8 cellular contexts compared by ENCODE assay signal in genomic region chr11:70202898-70203748, GRCh38. TPM values are rescaled to one million over a fixed set of nuclear protein-coding genes. Genes with fewer than 3 reads are reported as not detected.
A peak's percentile ranks its signal among the peaks of the same experiment; 100 is the strongest.
DNase-seq lines count a peak whose midpoint lies in the region; ATAC-seq and TF ChIP-seq lines count a peak whose summit lies in the region.

A gene with protein sequence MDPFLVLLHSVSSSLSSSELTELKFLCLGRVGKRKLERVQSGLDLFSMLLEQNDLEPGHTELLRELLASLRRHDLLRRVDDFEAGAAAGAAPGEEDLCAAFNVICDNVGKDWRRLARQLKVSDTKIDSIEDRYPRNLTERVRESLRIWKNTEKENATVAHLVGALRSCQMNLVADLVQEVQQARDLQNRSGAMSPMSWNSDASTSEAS (plus strand): TSS chr11:70203296. CDS start chr11:70203460, 164 bp downstream.

- peak within 1 kb of the TSS; percentile 81 to 95 for H3K27ac ChIP-seq in coronary artery

- H3K36me3 Mint-ChIP-seq in activated CD4-positive, alpha-beta T cell treated with anti-CD3 and anti-CD28 coated beads, Interleukin-2, amount 10 ng/mL, durations not matched to agents 24 days and 14 days (ENCODE audit: low read depth), result peaks cover 39% of the 10 kb centered on the region

- peaks cover 27% of the 10 kb centered on the region for H3K4me1 Mint-ChIP-seq in activated CD4-positive, alpha-beta T cell treated with anti-CD3 and anti-CD28 coated beads, Interleukin-2, amount 10 ng/mL, durations not matched to agents 24 days and 14 days

- TF ChIP-seq CTCF in AG10803 (conservative IDR thresholded peaks at IDR 0.05; ENCODE audit: low read length) (no peak), coronary artery (IDR thresholded peaks at IDR 0.05) (no peak)

- DNase-seq in AG10803 (ENCODE audit: low read depth), result peak; percentile 87
- peak; percentile 31 for DNase-seq in NCI-H524 treated with DMSO at 0.1 percent for 48 hours (lab: John Stamatoyannopoulos, UW)
- DNase-seq in activated CD4-positive, alpha-beta T cell treated with anti-CD3 and anti-CD28 coated beads, Interleukin-2, amount 10 ng/mL, durations not matched to agents 24 days and 14 days, result peak; percentile 97
- peak; percentile 92 for DNase-seq in coronary artery (ENCODE audit: low spot score)
- peak; percentile 93 for DNase-seq in left lobe of liver (ENCODE audit: low spot score)
- peak; percentile 88 to 89 for DNase-seq in stimulated activated CD4-positive, alpha-beta T cell treated with anti-CD3 and anti-CD28 coated beads, Interleukin-2, amount 100 ng/mL, for 24 hours

- peak within 1 kb of the TSS; percentile 98 for H3K4me3 ChIP-seq in AG10803 (ENCODE audit: low read length)
- peak within 1 kb of the TSS; percentile 89 for H3K4me3 ChIP-seq in coronary artery

- ATAC-seq in GM19025 (IDR thresholded peaks at IDR 0.05; ENCODE audit: low read depth, unreplicated experiment), result peak; percentile 65
- ATAC-seq in HG03354 (IDR thresholded peaks at IDR 0.05; ENCODE audit: poor library complexity, severe bottlenecking, unreplicated experiment), result peak; percentile 72
- peak; percentile 85 for ATAC-seq in left lobe of liver

- no peaks in the 10 kb centered on the region for H3K9me3 Mint-ChIP-seq in activated CD4-positive, alpha-beta T cell treated with anti-CD3 and anti-CD28 coated beads, Interleukin-2, amount 10 ng/mL, durations not matched to agents 24 days and 14 days

- intact Hi-C loops in activated CD4-positive, alpha-beta T cell treated with anti-CD3 and anti-CD28 coated beads, Interleukin-2, amount 10 ng/mL, durations not matched to agents 24 days and 14 days (cut with micrococcal nuclease), result loop anchor here (1.0 to 10.0 kb wide), 5 partner anchors 67 to 1361 kb away; partner anchors contain the start of genes CPT1A, CTTN, NADSYN1 and PPFIA1

- peak within 1 kb of the TSS; percentile 93 for H3K4me3 Mint-ChIP-seq in activated CD4-positive, alpha-beta T cell treated with anti-CD3 and anti-CD28 coated beads, Interleukin-2, amount 10 ng/mL, durations not matched to agents 24 days and 14 days

- peaks cover 2% of the 10 kb centered on the region for H3K27me3 Mint-ChIP-seq in activated CD4-positive, alpha-beta T cell treated with anti-CD3 and anti-CD28 coated beads, Interleukin-2, amount 10 ng/mL, durations not matched to agents 24 days and 14 days

- peak within 1 kb of the TSS; percentile 96 for H3K27ac Mint-ChIP-seq in activated CD4-positive, alpha-beta T cell treated with anti-CD3 and anti-CD28 coated beads, Interleukin-2, amount 10 ng/mL, durations not matched to agents 24 days and 14 days

RNA-seq across cellular contexts. Expression of the gene that starts here (rescaled TPM):
- total RNA-seq in activated CD4-positive, alpha-beta T cell treated with anti-CD3 and anti-CD28 coated beads, Interleukin-2, amount 10 ng/mL, durations not matched to agents 24 days and 14 days, result 42.9 and 44.4 TPM in 2 replicates
- total RNA-seq in left lobe of liver, result 9.0 TPM

Comparison
In these comparisons a context has a peak if more than half of its experiments do, and no peak if none do; other contexts are left out.
1. Peak in every context shown above with its lines: DNase-seq, ATAC-seq, H3K4me3 ChIP-seq and H3K27ac ChIP-seq.
2. DNase-seq: peak in every context shown above with its lines; median percentile 97 in activated CD4-positive, alpha-beta T cell treated with anti-CD3 and anti-CD28 coated beads, Interleukin-2, amount 10 ng/mL, durations not matched to agents 24 days and 14 days; 93 in left lobe of liver; 92 in coronary artery; 88 in stimulated activated CD4-positive, alpha-beta T cell treated with anti-CD3 and anti-CD28 coated beads, Interleukin-2, amount 100 ng/mL, for 24 hours; 87 in AG10803; 31 in NCI-H524 treated with DMSO at 0.1 percent for 48 hours.